Comparison of ENCODE assay signal across 8 cellular contexts in genomic region chr9:21235468-21236359, GRCh38. TPM values are rescaled to one million over a fixed set of nuclear protein-coding genes. Genes with fewer than 3 reads are reported as not detected.
DNase-seq lines count a peak whose midpoint lies in the region; ATAC-seq, FAIRE-seq and TF ChIP-seq lines count a peak whose summit lies in the region.
"Not testable (repeated sequence)": the region's sequence is repeated elsewhere in the genome, so short reads cannot be mapped to it uniquely, and the experiment has no call there.

No MANE protein-coding gene starts in this region.

- H3K36me3 Mint-ChIP-seq in astrocyte (ENCODE audit: low read depth, unreplicated experiment), result not testable (repeated sequence)

- ATAC-seq in GM18868 (IDR thresholded peaks at IDR 0.05; ENCODE audit: unreplicated experiment) (peak; percentile 83), HG02759 (IDR thresholded peaks at IDR 0.05; ENCODE audit: unreplicated experiment) (peak; percentile 85), heart right ventricle (peak in 6 of 8 donors; percentile 38 to 76 (median 60))
- not testable (repeated sequence) for ATAC-seq in psoas muscle

- 30 to 33% methylated on average over 8 of the region's 8 CpGs for WGBS in heart right ventricle, 2 donors
- 33 to 37% (median 37%) methylated on average over 8 of the region's 8 CpGs for WGBS in psoas muscle, 3 donors

- TF ChIP-seq CTCF in LNCaP clone FGC (IDR thresholded peaks at IDR 0.05; ENCODE audit: control insufficient read depth, extremely low read depth, insufficient read depth) (peak; percentile 75), astrocyte (IDR thresholded peaks at IDR 0.05; ENCODE audit: insufficient read depth, low read depth, low read length) (peak; percentile 68), heart right ventricle (IDR thresholded peaks at IDR 0.05) (peak in 8 of 9 donors; percentile 8 to 65 (median 50)), psoas muscle (IDR thresholded peaks at IDR 0.05) (peak; percentile 25)

- intact Hi-C loops in heart right ventricle (cut with DNase I) (loop anchor here in 2 of 10 donors (10.0 kb wide), 2 partner anchors 549 to 559 kb away; no protein-coding TSS in a partner anchor), psoas muscle (cut with DNase I) (loop anchor here in 1 of 2 donors (5.0 kb wide), 1 partner anchor 557 kb away; no protein-coding TSS in a partner anchor)

- not testable (repeated sequence) for H3K4me3 ChIP-seq in LNCaP clone FGC (ENCODE audit: low read depth, low read length); astrocyte (ENCODE audit: insufficient read depth, low read depth, low read length); heart right ventricle; psoas muscle

- H3K27ac ChIP-seq in astrocyte (ENCODE audit: low read depth, low read length); heart right ventricle; psoas muscle: not testable (repeated sequence)

- not testable (repeated sequence) for H4K20me1 ChIP-seq in astrocyte (ENCODE audit: insufficient read depth, low read length)

- not testable (repeated sequence) for H3K9me3 ChIP-seq in astrocyte (ENCODE audit: insufficient read depth, low read depth, low read length); heart right ventricle; psoas muscle

- not testable (repeated sequence) for H3K9ac ChIP-seq in astrocyte (ENCODE audit: low read length)

- not testable (repeated sequence) for H3K9me3 Mint-ChIP-seq in astrocyte (ENCODE audit: unreplicated experiment)

- H3K79me2 ChIP-seq in astrocyte (ENCODE audit: insufficient read depth, low read length), result not testable (repeated sequence)

- not testable (repeated sequence) for H3K4me3 Mint-ChIP-seq in astrocyte (ENCODE audit: unreplicated experiment)

- H3K27ac Mint-ChIP-seq in astrocyte (ENCODE audit: unreplicated experiment), result not testable (repeated sequence)

- not testable (repeated sequence) for H3K27me3 ChIP-seq in astrocyte (ENCODE audit: insufficient read depth, low read length); psoas muscle (ENCODE audit: insufficient read depth in 3 of 3, low read length in 2 of 3)
- H3K27me3 ChIP-seq in heart right ventricle, result peaks cover 0 to 18% (median 9%) of the 10 kb centered on the region in 7 donors

- H2AFZ ChIP-seq in astrocyte (ENCODE audit: low read depth, low read length), result not testable (repeated sequence)

- not testable (repeated sequence) for H3K4me1 ChIP-seq in astrocyte (ENCODE audit: insufficient read depth, low read length); heart right ventricle; psoas muscle

- not testable (repeated sequence) for H3K4me1 Mint-ChIP-seq in astrocyte (ENCODE audit: low read depth, unreplicated experiment)

- H3K36me3 ChIP-seq in astrocyte (ENCODE audit: insufficient read depth, low read length); heart right ventricle; psoas muscle (ENCODE audit: insufficient read depth in 1 of 2, low read depth in 1 of 2): not testable (repeated sequence)

- H3K4me2 ChIP-seq in astrocyte (ENCODE audit: low read length), result peak overlapping the region; percentile 33

- not testable (repeated sequence) for FAIRE-seq in RCC 7860 (lab: Jason Lieb, UNC); astrocyte (lab: Jason Lieb, UNC)

- peaks cover 26% of the 10 kb centered on the region for H3K27me3 Mint-ChIP-seq in astrocyte (ENCODE audit: low read depth, unreplicated experiment)

- DNase-seq in CD1c-positive myeloid dendritic cell (ENCODE audit: extremely low spot score) (peak; percentile 72), LNCaP clone FGC (ENCODE audit: low read depth) (peak; percentile 15), RCC 7860 (ENCODE audit: low spot score) (peak; percentile 14), astrocyte (ENCODE audit: low read depth) (peak; percentile 16), heart right ventricle (peak in 1 of 2 donors; percentile 20)
- DNase-seq in psoas muscle, result not testable (repeated sequence)

RNA-seq across cellular contexts. Expression of gene IFNA14, which starts 4.1 kb away (rescaled TPM):
- total RNA-seq in astrocyte, result not detected in 2 replicates
- not detected for total RNA-seq in heart right ventricle
- not detected for polyA plus RNA-seq in heart right ventricle
- not detected for total RNA-seq in psoas muscle
- not detected for polyA plus RNA-seq in psoas muscle

RNA-seq across cellular contexts. Expression of gene IFNA17, which starts 7.7 kb away (rescaled TPM):
- total RNA-seq in astrocyte (not detected in 2 replicates), heart right ventricle (not detected), psoas muscle (not detected)
- polyA plus RNA-seq in heart right ventricle (not detected), psoas muscle (not detected)

RNA-seq across cellular contexts. Expression of gene IFNA16, which starts 18.6 kb away (rescaled TPM):
- total RNA-seq in astrocyte, result not detected in 2 replicates
- total RNA-seq in heart right ventricle, result not detected
- polyA plus RNA-seq in heart right ventricle, result not detected
- total RNA-seq in psoas muscle, result not detected
- polyA plus RNA-seq in psoas muscle, result not detected

RNA-seq across cellular contexts. Expression of gene IFNA10, which starts 28.8 kb away (rescaled TPM):
- total RNA-seq in astrocyte (not detected in 2 replicates), heart right ventricle (not detected), psoas muscle (not detected)
- polyA plus RNA-seq in heart right ventricle (not detected), psoas muscle (under 1 TPM in 1 of 3 donors, not detected in 2; 0.14 TPM)

RNA-seq across cellular contexts. Expression of gene IFNA7, which starts 33.7 kb away (rescaled TPM):
- total RNA-seq in astrocyte (not detected in 2 replicates), heart right ventricle (not detected), psoas muscle (not detected)
- polyA plus RNA-seq in heart right ventricle (not detected), psoas muscle (not detected)

Comparison
In these comparisons a context has a peak if more than half of its experiments do, and no peak if none do; other contexts are left out.
1. CTCF ChIP-seq: peak in every context shown above with its lines; median percentile 75 in LNCaP clone FGC; 68 in astrocyte; 50 in heart right ventricle; 25 in psoas muscle.